ENCODE assay signal across 9 cellular contexts in the genomic region with DNA sequence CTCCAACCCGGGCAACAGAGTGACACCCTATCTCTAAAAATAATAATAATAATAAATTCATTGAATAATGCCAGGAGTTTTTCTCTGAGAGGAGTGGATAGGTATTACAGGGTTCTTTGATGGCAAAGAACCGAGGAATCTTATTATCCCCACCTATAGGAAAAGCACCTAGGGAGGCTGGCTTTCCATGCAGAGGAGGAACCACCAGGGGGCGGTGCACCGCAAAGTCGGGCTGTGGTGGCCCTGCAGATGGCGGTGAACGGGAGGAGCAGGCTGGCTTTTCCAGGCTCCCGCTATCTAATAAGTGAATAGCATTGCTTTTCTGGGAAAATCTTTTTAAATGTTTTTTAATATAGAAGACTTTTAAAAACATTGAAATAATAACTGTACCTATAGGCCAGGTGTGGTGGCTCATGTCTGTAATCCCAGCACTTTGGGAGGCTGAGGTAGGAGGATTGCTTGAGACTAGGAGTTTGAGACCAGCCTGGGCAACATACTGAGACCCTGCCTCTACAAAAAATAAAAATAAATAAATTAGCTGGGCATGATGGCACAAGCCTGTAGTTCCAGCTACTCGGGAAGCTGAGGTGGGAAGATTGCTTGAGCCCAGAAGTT.
DNase-seq lines count a peak whose midpoint lies in the region; ATAC-seq and TF ChIP-seq lines count a peak whose summit lies in the region.
"Had no signal": no experiment of that assay in that cellular context is flagged by ENCODE, and none has a peak within 500 bp of the region (broad histone marks: within the 10 kb centered on the region; RNA-seq: fewer than 3 reads in every experiment).

No MANE protein-coding gene starts in this region.

- no peaks in the 10 kb centered on the region for H3K4me1 ChIP-seq in DOHH2 (ENCODE audit: control insufficient read depth, low read length)
- H3K4me1 ChIP-seq in left lung: no peaks in the 10 kb centered on the region
- H3K4me1 ChIP-seq: SJSA1 had no signal

- no peak overlapping the region for H3K4me3 Mint-ChIP-seq in type B pancreatic cell

- no peaks in the 10 kb centered on the region for H3F3A ChIP-seq in DOHH2 (ENCODE audit: control insufficient read depth, insufficient read depth)

- H3K9me3 ChIP-seq in DOHH2 (ENCODE audit: control insufficient read depth, insufficient read depth, low read length): no peaks in the 10 kb centered on the region
- no peaks in the 10 kb centered on the region for H3K9me3 ChIP-seq in left lung
- H3K9me3 ChIP-seq: SJSA1 had no signal

- no peaks in the 10 kb centered on the region for H3K79me2 ChIP-seq in DOHH2 (ENCODE audit: control insufficient read depth, low read length)

- TF ChIP-seq CTCF in DOHH2 (IDR thresholded peaks at IDR 0.05; ENCODE audit: low read depth, low read length, poor library complexity, severe bottlenecking): peak; percentile 63
- TF ChIP-seq CTCF in LNCaP clone FGC (IDR thresholded peaks at IDR 0.05; ENCODE audit: control insufficient read depth, extremely low read depth, insufficient read depth): peak; percentile 83
- peak; percentile 43 to 56 for TF ChIP-seq CTCF in left lung (IDR thresholded peaks at IDR 0.05)
- TF ChIP-seq CTCF in type B pancreatic cell (conservative IDR thresholded peaks at IDR 0.05): peak; percentile 81

- H3K36me3 ChIP-seq in DOHH2 (ENCODE audit: control insufficient read depth, low read length) (no peaks in the 10 kb centered on the region), left lung (no peaks in the 10 kb centered on the region)
- H3K36me3 ChIP-seq: SJSA1 had no signal

- no peaks in the 10 kb centered on the region for H4K20me1 ChIP-seq in DOHH2 (ENCODE audit: control insufficient read depth, insufficient read depth, low read depth, low read length)

- H3K9me3 Mint-ChIP-seq in type B pancreatic cell: peaks cover 7% of the 10 kb centered on the region

- H3K4me2 ChIP-seq in DOHH2 (ENCODE audit: low read length): no peak overlapping the region

- ATAC-seq in GM21381 (IDR thresholded peaks at IDR 0.05; ENCODE audit: unreplicated experiment) (peak; percentile 57), left lung (peak; percentile 60)

- no peaks in the 10 kb centered on the region for H3K9me2 ChIP-seq in DOHH2 (replicated peaks; ENCODE audit: control insufficient read depth, low read length)

- no peaks in the 10 kb centered on the region for H3K27me3 ChIP-seq in DOHH2 (ENCODE audit: control insufficient read depth, low read length)
- no peaks in the 10 kb centered on the region for H3K27me3 ChIP-seq in left lung
- H3K27me3 ChIP-seq: SJSA1 had no signal

- DNase-seq in LNCaP clone FGC (ENCODE audit: low read depth) (peak; percentile 2), left lung (no peak), type B pancreatic cell (ENCODE audit: extremely low spot score, unreplicated experiment) (no peak), dedifferentiated amniotic fluid mesenchymal stem cell (ENCODE audit: extremely low spot score) (no peak), NOMO-1 treated with dmso at 0.1 percent for 144 hours (lab: John Stamatoyannopoulos, UW; ENCODE audit: unreplicated experiment) (no peak)
- DNase-seq in activated naive CD4-positive, alpha-beta T cell treated with anti-CD3 and anti-CD28 coated beads, Interleukin-2, amount 50 U/mL, for 16 hours: peak; percentile 14

- no peak overlapping the region for H3K4me3 ChIP-seq in DOHH2 (ENCODE audit: low read length)
- H3K4me3 ChIP-seq in LNCaP clone FGC (ENCODE audit: low read depth, low read length): no peak overlapping the region
- H3K4me3 ChIP-seq in left lung: no peak overlapping the region
- H3K4me3 ChIP-seq: SJSA1 had no signal

- H3K27ac Mint-ChIP-seq in type B pancreatic cell: no peak overlapping the region

- H3K27ac ChIP-seq in DOHH2 (ENCODE audit: low read depth, low read length) (no peak overlapping the region), left lung (no peak overlapping the region)
- H3K27ac ChIP-seq: SJSA1 had no signal

- no peaks in the 10 kb centered on the region for H3K36me3 Mint-ChIP-seq in type B pancreatic cell

- H3K4me1 Mint-ChIP-seq in type B pancreatic cell (ENCODE audit: unreplicated experiment): peaks cover 24% of the 10 kb centered on the region

- intact Hi-C loops in left lung (cut with DNase I): no loop called here

- H3K27me3 Mint-ChIP-seq in type B pancreatic cell: no peaks in the 10 kb centered on the region

Comparison
In these comparisons a context has a peak if more than half of its experiments do, and no peak if none do; other contexts are left out.
1. DNase-seq: peak in LNCaP clone FGC (single experiment) and activated naive CD4-positive, alpha-beta T cell treated with anti-CD3 and anti-CD28 coated beads, Interleukin-2, amount 50 U/mL, for 16 hours (single experiment); none in left lung (0 of 2), type B pancreatic cell (single experiment), dedifferentiated amniotic fluid mesenchymal stem cell (single experiment) and NOMO-1 treated with dmso at 0.1 percent for 144 hours (single experiment).
2. Peak in every context shown above with its lines, with median percentiles within 50 percentile points of each other: CTCF ChIP-seq.